Comparison of ENCODE assay signal across 7 cellular contexts in genomic region chr2:70901235-70902066, GRCh38. TPM values are rescaled to one million over a fixed set of nuclear protein-coding genes. Genes with fewer than 3 reads are reported as not detected.
DNase-seq lines count a peak whose midpoint lies in the region; ATAC-seq and TF ChIP-seq lines count a peak whose summit lies in the region.

No MANE protein-coding gene starts in this region.

- DNase-seq in GM13976 (ENCODE audit: low spot score) (peak; percentile 25), NCI-H2171 treated with DMSO at 0.1 percent for 48 hours (lab: John Stamatoyannopoulos, UW) (peak; percentile 37), dorsolateral prefrontal cortex (peak in 1 of 10 donors; percentile 51), mesenteric fat pad (ENCODE audit: low spot score) (peak; percentile 88), KG1 (lab: John Stamatoyannopoulos, UW) (no peak)

- no peak for TF ChIP-seq CTCF in GM13976 (IDR thresholded peaks at IDR 0.05; ENCODE audit: borderline replicate concordance, control extremely low read depth, extremely low read depth, insufficient read depth, missing control alignments)
- TF ChIP-seq CTCF in dorsolateral prefrontal cortex (IDR thresholded peaks at IDR 0.05 in 54 of 56, conservative IDR thresholded peaks at IDR 0.05 in 2 of 56; ENCODE audit: low read depth in 1 of 56, partially characterized antibody in 56 of 56) = no peak

- H3K27ac ChIP-seq in dorsolateral prefrontal cortex = peak overlapping the region in 1 of 59 donors; percentile 40

- in situ Hi-C loops in GM13976 (cut with MboI; ENCODE audit: low sequenced_read_pairs, unreplicated experiment) = no loop called here

- H3K27me3 ChIP-seq in dorsolateral prefrontal cortex = peaks cover 0 to 100% (median 98%) of the 10 kb centered on the region in 45 donors

- intact Hi-C loops in dorsolateral prefrontal cortex (cut with DNase I) = no loop called here

- ATAC-seq in HG02973 (IDR thresholded peaks at IDR 0.05; ENCODE audit: unreplicated experiment) = no peak
- no peak for ATAC-seq in HG02763 (IDR thresholded peaks at IDR 0.05; ENCODE audit: unreplicated experiment)

- H3K4me3 ChIP-seq in dorsolateral prefrontal cortex = peak overlapping the region; percentile 6 to 71 (median 54)

RNA-seq across cellular contexts. Expression of gene VAX2, which starts 1.1 kb away (rescaled TPM):
- total RNA-seq in dorsolateral prefrontal cortex (1 to 10 TPM in 28 of 120 experiments, under 1 TPM in 65, not detected in 27; 0.32 to 3.4 (median 0.69) TPM), mesenteric fat pad (2.0 TPM)

RNA-seq across cellular contexts. Expression of gene ATP6V1B1, which starts 34.2 kb away (rescaled TPM):
- total RNA-seq in dorsolateral prefrontal cortex = 1 to 10 TPM in 11 of 120 experiments, under 1 TPM in 12, not detected in 97; 0.23 to 1.8 (median 1.00) TPM
- total RNA-seq in mesenteric fat pad = 2.4 TPM
